33 cellular contexts compared by ENCODE assay signal in genomic region chr18:39506581-39506980, GRCh38.
DNase-seq lines count a peak whose midpoint lies in the region; ATAC-seq, FAIRE-seq and TF ChIP-seq lines count a peak whose summit lies in the region.
"Had no signal": no experiment of that assay in that cellular context is flagged by ENCODE, and none has a peak within 500 bp of the region (broad histone marks: within the 10 kb centered on the region; RNA-seq: fewer than 3 reads in every experiment).

No MANE protein-coding gene starts in this region.

- H3K27me3 Mint-ChIP-seq in type B pancreatic cell = no peaks in the 10 kb centered on the region
- no peaks in the 10 kb centered on the region for H3K27me3 Mint-ChIP-seq in activated CD8-positive, alpha-beta T cell treated with anti-CD3 and anti-CD28 coated beads for 36 hours
- H3K27me3 Mint-ChIP-seq: B cell; CD4-positive, alpha-beta memory T cell; CD4-positive, alpha-beta T cell; CD4-positive, CD25-positive, alpha-beta regulatory T cell; CD8-positive, alpha-beta memory T cell had no signal

- peaks cover 15% of the 10 kb centered on the region for H3K9me3 Mint-ChIP-seq in type B pancreatic cell
- no peaks in the 10 kb centered on the region for H3K9me3 Mint-ChIP-seq in activated CD8-positive, alpha-beta T cell treated with anti-CD3 and anti-CD28 coated beads for 36 hours

- dilution Hi-C loops in endothelial cell of umbilical vein (cut with MboI; ENCODE audit: extremely low pct_ligation_motif_present, low sequenced_read_pairs) = no loop called here

- no peaks in the 10 kb centered on the region for H3K4me1 ChIP-seq in endothelial cell of umbilical vein (ENCODE audit: control insufficient read depth, extremely low read depth, insufficient read depth, low read length)
- H3K4me1 ChIP-seq: A549; BE2C; BLaER1; BLaER1 treated with 17β-estradiol and CSF1 and Interleukin-3, amounts not matched to agents 10 nM and 100 nM; Caco-2 had no signal

- H3K79me2 ChIP-seq in endothelial cell of umbilical vein (ENCODE audit: control insufficient read depth, insufficient read depth, low read length) = no peaks in the 10 kb centered on the region

- BruUV-seq in endothelial cell of umbilical vein (replicated peaks; lab: Mats Ljungman, UMichigan) = no TSS peak

- DNase-seq in endothelial cell of umbilical vein (ENCODE audit: low read depth, low spot score) (peak; percentile 67), type B pancreatic cell (ENCODE audit: extremely low spot score, unreplicated experiment) (no peak)
- no peak for DNase-seq in activated CD8-positive, alpha-beta T cell treated with anti-CD3 and anti-CD28 coated beads for 36 hours
- DNase-seq: 8988T; ACHN; AML-193; BE2C; C1 segment of cervical spinal cord; Caco-2; Calu3; CD4-positive, alpha-beta memory T cell; CD4-positive, alpha-beta T cell; CD4-positive, CD25-positive, alpha-beta regulatory T cell; CD8-positive, alpha-beta memory T cell; CD8-positive, alpha-beta T cell; COR-L47; DMS 273 treated with DMSO at 0.1 percent for 48 hours; DMS153; DMS53; DMS79; DMS79 treated with DMSO at 0.1 percent for 48 hours; DND-41; EL had no signal

- no peak overlapping the region for H3K4me2 ChIP-seq in endothelial cell of umbilical vein (ENCODE audit: insufficient read depth, low read length)
- H3K4me2 ChIP-seq: A549; BLaER1; BLaER1 treated with 17β-estradiol and CSF1 and Interleukin-3, amounts not matched to agents 10 nM and 100 nM had no signal

- POLR2A ChIA-PET in endothelial cell of umbilical vein (lab: Charles Lee) = no interaction called here
- POLR2A ChIA-PET in activated CD8-positive, alpha-beta T cell treated with anti-CD3 and anti-CD28 coated beads for 36 hours (lab: Charles Lee) = no interaction called here

- no peak overlapping the region for H3K27ac ChIP-seq in endothelial cell of umbilical vein (ENCODE audit: insufficient read depth, low read depth, low read length)
- H3K27ac ChIP-seq: 22Rv1; A549; BLaER1; BLaER1 treated with 17β-estradiol and CSF1 and Interleukin-3, amounts not matched to agents 10 nM and 100 nM; C4-2B had no signal

- peaks cover 6% of the 10 kb centered on the region for H3K36me3 Mint-ChIP-seq in type B pancreatic cell
- no peaks in the 10 kb centered on the region for H3K36me3 Mint-ChIP-seq in activated CD8-positive, alpha-beta T cell treated with anti-CD3 and anti-CD28 coated beads for 36 hours (ENCODE audit: low read depth)
- H3K36me3 Mint-ChIP-seq: CD14-positive monocyte; CD4-positive, alpha-beta memory T cell; CD4-positive, CD25-positive, alpha-beta regulatory T cell; CD8-positive, alpha-beta memory T cell; CD8-positive, alpha-beta T cell had no signal

- H3K9me3 ChIP-seq in endothelial cell of umbilical vein (replicated peaks; ENCODE audit: control insufficient read depth, insufficient read depth, low read length) = no peaks in the 10 kb centered on the region
- H3K9me3 ChIP-seq: A549; BE2C; BLaER1; BLaER1 treated with 17β-estradiol and CSF1 and Interleukin-3, amounts not matched to agents 10 nM and 100 nM; Caco-2 had no signal

- H3K36me3 ChIP-seq in endothelial cell of umbilical vein (ENCODE audit: control insufficient read depth in 2 of 2, extremely low read depth in 1 of 2, insufficient read depth in 2 of 2, low read length in 2 of 2) = no peaks in the 10 kb centered on the region
- H3K36me3 ChIP-seq: BE2C; BLaER1; BLaER1 treated with 17β-estradiol and CSF1 and Interleukin-3, amounts not matched to agents 10 nM and 100 nM had no signal

- no peak overlapping the region for H2AFZ ChIP-seq in endothelial cell of umbilical vein (ENCODE audit: low read depth, low read length)

- TF ChIP-seq POLR2A in endothelial cell of umbilical vein (IDR thresholded peaks at IDR 0.05; ENCODE audit: low read depth, low read length) = no peak

- H3K27me3 ChIP-seq in endothelial cell of umbilical vein (ENCODE audit: control insufficient read depth in 2 of 2, insufficient read depth in 2 of 2, low read length in 2 of 2) = no peaks in the 10 kb centered on the region
- H3K27me3 ChIP-seq: BE2C; BLaER1; BLaER1 treated with 17β-estradiol and CSF1 and Interleukin-3, amounts not matched to agents 10 nM and 100 nM had no signal

- ATAC-seq in GM19463 (IDR thresholded peaks at IDR 0.05; ENCODE audit: unreplicated experiment) = no peak
- no peak for ATAC-seq in activated CD8-positive, alpha-beta T cell treated with anti-CD3 and anti-CD28 coated beads for 36 hours
- ATAC-seq: A549; CD8-positive, alpha-beta T cell had no signal

- CTCF ChIA-PET in endothelial cell of umbilical vein (lab: Charles Lee) = interaction anchor here (0.8 to 1.0 kb wide), 2 partner anchors 32 to 34 kb away, joined by 3 to 4 read pairs; no protein-coding TSS in a partner anchor
- CTCF ChIA-PET in activated CD8-positive, alpha-beta T cell treated with anti-CD3 and anti-CD28 coated beads for 36 hours (lab: Charles Lee) = no interaction called here

- H3K4me1 Mint-ChIP-seq in type B pancreatic cell (ENCODE audit: unreplicated experiment) = peaks cover 14% of the 10 kb centered on the region
- no peaks in the 10 kb centered on the region for H3K4me1 Mint-ChIP-seq in activated CD8-positive, alpha-beta T cell treated with anti-CD3 and anti-CD28 coated beads for 36 hours (ENCODE audit: low read depth)
- H3K4me1 Mint-ChIP-seq: B cell; CD14-positive monocyte; CD4-positive, alpha-beta memory T cell; CD4-positive, CD25-positive, alpha-beta regulatory T cell; CD8-positive, alpha-beta memory T cell had no signal

- H3K9ac ChIP-seq in endothelial cell of umbilical vein (replicated peaks; ENCODE audit: extremely low read depth, insufficient read depth, low read length) = no peak overlapping the region
- H3K9ac ChIP-seq: BLaER1; BLaER1 treated with 17β-estradiol and CSF1 and Interleukin-3, amounts not matched to agents 10 nM and 100 nM had no signal

- no peaks in the 10 kb centered on the region for H3K9me1 ChIP-seq in endothelial cell of umbilical vein (replicated peaks; ENCODE audit: control insufficient read depth, extremely low read depth, insufficient read depth, low read length)

- TF ChIP-seq CTCF in endothelial cell of umbilical vein (IDR thresholded peaks at IDR 0.05; ENCODE audit: extremely low read depth in 1 of 2, insufficient read depth in 1 of 2, low read depth in 1 of 2, low read length in 2 of 2) (no peak), type B pancreatic cell (conservative IDR thresholded peaks at IDR 0.05) (no peak)
- TF ChIP-seq CTCF in activated CD8-positive, alpha-beta T cell treated with anti-CD3 and anti-CD28 coated beads for 36 hours (IDR thresholded peaks at IDR 0.05) = no peak

- peak overlapping the region; percentile 85 for H3K27ac Mint-ChIP-seq in type B pancreatic cell
- no peak overlapping the region for H3K27ac Mint-ChIP-seq in activated CD8-positive, alpha-beta T cell treated with anti-CD3 and anti-CD28 coated beads for 36 hours
- H3K27ac Mint-ChIP-seq: B cell; CD14-positive monocyte; CD4-positive, alpha-beta memory T cell; CD4-positive, alpha-beta T cell; CD4-positive, CD25-positive, alpha-beta regulatory T cell; CD8-positive, alpha-beta memory T cell; CD8-positive, alpha-beta T cell had no signal

- no peak for FAIRE-seq in endothelial cell of umbilical vein (lab: Jason Lieb, UNC)
- FAIRE-seq: A204.1, A549, D721Med had no signal

- no peak overlapping the region for H3K4me3 ChIP-seq in endothelial cell of umbilical vein (replicated peaks in 1 of 3; ENCODE audit: insufficient read depth in 1 of 3, low read depth in 1 of 3, low read length in 3 of 3)
- H3K4me3 ChIP-seq: A549; BLaER1; BLaER1 treated with 17β-estradiol and CSF1 and Interleukin-3, amounts not matched to agents 10 nM and 100 nM had no signal

- intact Hi-C loops in endothelial cell of umbilical vein (cut with micrococcal nuclease) = no loop called here
- intact Hi-C loops in activated CD8-positive, alpha-beta T cell treated with anti-CD3 and anti-CD28 coated beads for 36 hours (cut with micrococcal nuclease) = no loop called here

- no peak overlapping the region for H3K4me3 Mint-ChIP-seq in type B pancreatic cell
- no peak overlapping the region for H3K4me3 Mint-ChIP-seq in activated CD8-positive, alpha-beta T cell treated with anti-CD3 and anti-CD28 coated beads for 36 hours
- H3K4me3 Mint-ChIP-seq: B cell; CD14-positive monocyte; CD4-positive, alpha-beta memory T cell; CD4-positive, alpha-beta T cell; CD4-positive, CD25-positive, alpha-beta regulatory T cell; CD8-positive, alpha-beta memory T cell; CD8-positive, alpha-beta T cell had no signal

- H4K20me1 ChIP-seq in endothelial cell of umbilical vein (replicated peaks; ENCODE audit: control insufficient read depth, extremely low read depth, insufficient read depth, low read length) = no peaks in the 10 kb centered on the region
- H4K20me1 ChIP-seq: BLaER1; BLaER1 treated with 17β-estradiol and CSF1 and Interleukin-3, amounts not matched to agents 10 nM and 100 nM had no signal

TF ChIP-seq in endothelial cell of umbilical vein, 7 proteins besides CTCF, POLR2A, EP300 and RAD21:
- no peak for TF ChIP-seq EZH2 (IDR thresholded peaks at IDR 0.05; ENCODE audit: borderline replicate concordance, low read depth, low read length, severe bottlenecking)
- TF ChIP-seq GATA2 (IDR thresholded peaks at IDR 0.05; ENCODE audit: insufficient read depth, insufficient read length, low read depth, low read length) = no peak
- TF ChIP-seq MAX (IDR thresholded peaks at IDR 0.05; ENCODE audit: insufficient read depth, insufficient read length) = no peak
- TF ChIP-seq FOS (IDR thresholded peaks at IDR 0.05; ENCODE audit: borderline replicate concordance, insufficient read depth, low read length) = no peak
- TF ChIP-seq MYC (IDR thresholded peaks at IDR 0.05; ENCODE audit: low read depth, low read length) = no peak
- TF ChIP-seq POLR2AphosphoS5 (IDR thresholded peaks at IDR 0.05; ENCODE audit: insufficient read depth, low read depth, low read length) = no peak
- no peak for TF ChIP-seq JUN (IDR thresholded peaks at IDR 0.05; ENCODE audit: borderline replicate concordance, insufficient read depth, insufficient read length, low read depth)
TF ChIP-seq in endothelial cell of umbilical vein: peak in this region for 0.
